ENCODE assay signal across 20 cellular contexts in the genomic region with DNA sequence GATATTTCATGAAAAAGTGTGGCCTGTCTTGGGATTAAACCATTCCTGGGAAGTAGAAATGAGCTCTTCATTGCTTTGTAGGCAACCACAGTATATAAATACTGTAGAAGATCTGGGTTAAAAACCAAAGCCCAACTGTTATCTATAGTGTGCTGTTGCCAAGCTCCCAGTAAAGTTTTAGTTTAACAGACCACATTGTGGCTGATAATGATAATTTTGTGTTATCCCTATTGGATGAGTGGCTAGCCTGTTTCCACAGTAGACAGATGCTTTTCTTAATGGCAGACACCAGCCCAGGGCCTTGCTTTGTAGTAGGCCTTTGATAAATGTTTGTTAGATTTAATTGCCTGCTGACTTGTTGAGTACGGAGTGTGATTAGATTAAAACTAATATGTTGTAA.
"Had no signal": no experiment of that assay in that cellular context is flagged by ENCODE, and none has a peak within 500 bp of the region (broad histone marks: within the 10 kb centered on the region; RNA-seq: fewer than 3 reads in every experiment).

No MANE protein-coding gene starts in this region.

- H3K9ac ChIP-seq: neural progenitor cell had no signal

- DNase-seq: activated CD4-positive, alpha-beta T cell treated with anti-CD3 and anti-CD28 coated beads for 48 hours; activated CD8-positive, alpha-beta T cell treated with anti-CD3 and anti-CD28 coated beads, Interleukin-2, amount 10 ng/mL, durations not matched to agents 7 days and 5 days; activated naive CD4-positive, alpha-beta T cell treated with anti-CD3 and anti-CD28 coated beads for 36 hours; activated naive CD8-positive, alpha-beta T cell treated with anti-CD3 and anti-CD28 coated beads, Interleukin-2, amount 50 U/mL, for 24 hours; activated T-cell treated with anti-CD3 and anti-CD28 coated beads, Interleukin-2, amount 50 U/mL, for 4 hours; caudate nucleus; effector memory CD8-positive, alpha-beta T cell; head of caudate nucleus; mucosa of descending colon; naive B cell; right lobe of liver; stimulated activated naive B cell treated with anti-CD40 and anti-IgM and Interleukin-4, amounts not matched to agents 10 μg/mL and 1 μg/mL and 100 μg/mL, for 72 hours; upper lobe of left lung had no signal

- H3K27me3 Mint-ChIP-seq: brain; naive B cell; stimulated activated naive B cell treated with anti-CD40 and anti-IgM and Interleukin-4, amounts not matched to agents 10 μg/mL and 1 μg/mL and 100 μg/mL, for 72 hours had no signal

- H3K4me3 ChIP-seq: mucosa of descending colon, neural progenitor cell, prostate gland, right lobe of liver, thoracic aorta, upper lobe of left lung had no signal

- H3K4me2 ChIP-seq: neural progenitor cell had no signal

- ATAC-seq: activated CD8-positive, alpha-beta T cell treated with anti-CD3 and anti-CD28 coated beads, Interleukin-2, amount 10 ng/mL, durations not matched to agents 7 days and 5 days; activated naive CD8-positive, alpha-beta T cell treated with anti-CD3 and anti-CD28 coated beads, Interleukin-2, amount 50 U/mL, for 24 hours; activated T-cell treated with anti-CD3 and anti-CD28 coated beads, Interleukin-2, amount 50 U/mL, for 4 hours; effector memory CD8-positive, alpha-beta T cell; left lobe of liver; mucosa of descending colon; right lobe of liver; stimulated activated naive B cell treated with anti-CD40 and anti-IgM and Interleukin-4, amounts not matched to agents 10 μg/mL and 1 μg/mL and 100 μg/mL, for 72 hours; WTC11 had no signal

- H3K4me1 Mint-ChIP-seq: activated naive CD8-positive, alpha-beta T cell treated with anti-CD3 and anti-CD28 coated beads, Interleukin-2, amount 50 U/mL, for 24 hours; naive B cell; stimulated activated naive B cell treated with anti-CD40 and anti-IgM and Interleukin-4, amounts not matched to agents 10 μg/mL and 1 μg/mL and 100 μg/mL, for 72 hours had no signal

- H3K9me3 ChIP-seq: mucosa of descending colon, prostate gland, right lobe of liver, thoracic aorta, upper lobe of left lung had no signal

- H3K4me1 ChIP-seq: prostate gland, right lobe of liver, upper lobe of left lung had no signal

- H3K9me3 Mint-ChIP-seq: activated naive CD4-positive, alpha-beta T cell treated with anti-CD3 and anti-CD28 coated beads for 36 hours; activated naive CD8-positive, alpha-beta T cell treated with anti-CD3 and anti-CD28 coated beads, Interleukin-2, amount 50 U/mL, for 24 hours; activated T-cell treated with anti-CD3 and anti-CD28 coated beads, Interleukin-2, amount 50 U/mL, for 4 hours; T-helper 2 cell treated with Interferon-gamma antibody and Interleukin-4, amounts not matched to agents 5 μg/mL and 100 μg/mL, for 36 hours had no signal

- H3K27ac Mint-ChIP-seq: activated CD8-positive, alpha-beta T cell treated with anti-CD3 and anti-CD28 coated beads, Interleukin-2, amount 10 ng/mL, durations not matched to agents 7 days and 5 days; activated naive CD4-positive, alpha-beta T cell treated with anti-CD3 and anti-CD28 coated beads for 36 hours; activated naive CD8-positive, alpha-beta T cell treated with anti-CD3 and anti-CD28 coated beads, Interleukin-2, amount 50 U/mL, for 24 hours; brain; effector memory CD8-positive, alpha-beta T cell; naive B cell; neural progenitor cell; stimulated activated naive B cell treated with anti-CD40 and anti-IgM and Interleukin-4, amounts not matched to agents 10 μg/mL and 1 μg/mL and 100 μg/mL, for 72 hours; T-helper 2 cell treated with Interferon-gamma antibody and Interleukin-4, amounts not matched to agents 5 μg/mL and 100 μg/mL, for 36 hours; WTC11 had no signal

- H3K36me3 Mint-ChIP-seq: stimulated activated naive B cell treated with anti-CD40 and anti-IgM and Interleukin-4, amounts not matched to agents 10 μg/mL and 1 μg/mL and 100 μg/mL, for 72 hours had no signal

- H3K36me3 ChIP-seq: prostate gland, right lobe of liver, thoracic aorta, upper lobe of left lung had no signal

- H2AFZ ChIP-seq: neural progenitor cell had no signal

- H3K27me3 ChIP-seq: neural progenitor cell, right lobe of liver, upper lobe of left lung had no signal

- H3K27ac ChIP-seq: neural progenitor cell, prostate gland, right lobe of liver, thoracic aorta, upper lobe of left lung had no signal

- H3K4me3 Mint-ChIP-seq: activated CD8-positive, alpha-beta T cell treated with anti-CD3 and anti-CD28 coated beads, Interleukin-2, amount 10 ng/mL, durations not matched to agents 7 days and 5 days; activated naive CD4-positive, alpha-beta T cell treated with anti-CD3 and anti-CD28 coated beads for 36 hours; activated naive CD8-positive, alpha-beta T cell treated with anti-CD3 and anti-CD28 coated beads, Interleukin-2, amount 50 U/mL, for 24 hours; activated T-cell treated with anti-CD3 and anti-CD28 coated beads, Interleukin-2, amount 50 U/mL, for 4 hours; brain; effector memory CD8-positive, alpha-beta T cell; naive B cell; neural progenitor cell; stimulated activated naive B cell treated with anti-CD40 and anti-IgM and Interleukin-4, amounts not matched to agents 10 μg/mL and 1 μg/mL and 100 μg/mL, for 72 hours; T-helper 2 cell treated with Interferon-gamma antibody and Interleukin-4, amounts not matched to agents 5 μg/mL and 100 μg/mL, for 36 hours; WTC11 had no signal
